ENCODE assay signal across 8 cellular contexts in the genomic region with DNA sequence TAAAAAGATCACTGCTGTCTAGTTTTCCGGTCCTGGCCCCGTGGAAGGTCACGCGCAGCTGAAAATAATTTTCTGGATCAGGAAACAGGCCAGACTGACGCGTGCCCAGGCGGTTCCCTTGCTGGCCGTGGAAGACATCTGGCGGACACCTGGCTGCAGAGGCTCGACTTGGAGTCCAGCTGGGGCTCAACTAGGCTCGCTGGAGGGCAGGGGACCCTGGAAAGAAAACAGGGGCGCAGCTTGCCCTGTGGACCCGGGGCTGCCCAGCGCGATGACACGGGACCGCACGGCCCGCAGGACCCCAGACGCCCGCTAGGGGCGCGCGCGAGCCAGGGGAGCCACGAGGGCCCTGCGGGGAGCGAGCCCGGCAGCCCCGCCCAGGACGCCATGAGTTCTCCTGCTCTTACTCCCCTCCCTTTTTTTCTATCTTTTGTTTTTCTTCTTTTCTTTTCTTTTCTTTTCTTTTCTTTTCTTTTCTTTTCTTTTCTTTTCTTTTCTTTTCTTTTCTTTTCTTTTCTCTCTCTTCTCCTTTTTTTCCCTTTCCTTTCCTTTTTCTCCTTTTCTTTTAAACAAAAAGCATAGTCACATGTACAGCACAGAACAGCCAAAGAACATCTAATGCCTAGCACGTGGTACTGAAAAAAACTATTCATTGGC. TPM values are rescaled to one million over a fixed set of nuclear protein-coding genes. Genes with fewer than 3 reads are reported as not detected.
DNase-seq lines count a peak whose midpoint lies in the region; ATAC-seq and TF ChIP-seq lines count a peak whose summit lies in the region.

No MANE protein-coding gene starts in this region.

- intact Hi-C loops in posterior vena cava (cut with DNase I): loop anchor here in 1 of 2 donors (2.0 kb wide), 1 partner anchor 65 kb away; the partner anchor contains the start of gene RAMP1

- DNase-seq in SHP77 treated with DMSO at 0.1 percent for 48 hours (lab: John Stamatoyannopoulos, UW) (peak; percentile 12), activated gamma-delta T cell treated with Interleukin-2 at 50 U/mL for 16 hours (peak; percentile 76), glomerular visceral epithelial cell (ENCODE audit: extremely low spot score) (peak; percentile 72), posterior vena cava (ENCODE audit: low spot score) (peak; percentile 95), ureter (ENCODE audit: low spot score) (peak; percentile 76), hippocampal formation (lab: John Stamatoyannopoulos, UW) (no peak)

- ATAC-seq in HG03097 (IDR thresholded peaks at IDR 0.05; ENCODE audit: low FRiP score, unreplicated experiment): peak; percentile 76

- peak; percentile 99 for TF ChIP-seq CTCF in GM12875 (IDR thresholded peaks at IDR 0.05; ENCODE audit: borderline replicate concordance, insufficient read depth, low read depth, low read length)

- peak overlapping the region; percentile 36 for H3K4me3 ChIP-seq in GM12875 (ENCODE audit: low read depth, low read length)

RNA-seq across cellular contexts. Expression of gene UBE2F, which starts 43.2 kb away (rescaled TPM):
- total RNA-seq in posterior vena cava (10 to 100 TPM; 49.5 to 49.9 TPM), ureter (44.4 TPM)

Comparison
In these comparisons a context has a peak if more than half of its experiments do, and no peak if none do; other contexts are left out.
1. DNase-seq: peak in SHP77 treated with DMSO at 0.1 percent for 48 hours (single experiment), activated gamma-delta T cell treated with Interleukin-2 at 50 U/mL for 16 hours (single experiment), glomerular visceral epithelial cell (single experiment), posterior vena cava (single experiment) and ureter (single experiment); none in hippocampal formation (0 of 2).